Comparison of ENCODE assay signal across 13 cellular contexts in the genomic region with DNA sequence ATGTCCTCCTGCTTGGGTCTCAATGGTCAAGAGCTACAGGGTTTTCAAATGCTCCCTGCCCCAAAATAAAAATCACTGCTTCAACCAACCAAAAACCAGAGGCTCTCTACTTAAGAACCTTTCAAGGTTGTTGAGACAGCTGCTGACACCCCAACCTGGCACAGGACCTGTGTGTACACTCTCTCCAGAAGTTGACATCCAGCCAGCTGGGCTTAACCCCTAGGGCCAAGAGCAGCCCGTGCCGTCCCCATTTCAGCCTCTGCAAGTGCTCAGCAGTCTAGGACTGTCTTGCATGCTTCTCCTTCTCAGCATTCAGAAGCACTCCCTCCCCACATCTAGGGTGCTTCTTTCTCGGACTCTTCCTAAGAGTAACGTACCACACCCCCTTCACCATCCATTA.
"Had no signal": no experiment of that assay in that cellular context is flagged by ENCODE, and none has a peak within 500 bp of the region (broad histone marks: within the 10 kb centered on the region; RNA-seq: fewer than 3 reads in every experiment).

No MANE protein-coding gene starts in this region.

- DNase-seq: activated effector memory CD4-positive, alpha-beta T cell treated with anti-CD3 and anti-CD28 coated beads, Interleukin-2, amount 50 U/mL, for 16 hours; activated naive CD8-positive, alpha-beta T cell treated with anti-CD3 and anti-CD28 coated beads for 36 hours; activated T-cell treated with anti-CD3 and anti-CD28 coated beads, Interleukin-2, amount 50 U/mL, for 24 hours; aorta; dorsolateral prefrontal cortex; left colon; mesendoderm; nephron progenitor cell; tibial artery had no signal

- H3K4me1 Mint-ChIP-seq: nephron progenitor cell had no signal

- H3K4me3 Mint-ChIP-seq: activated naive CD8-positive, alpha-beta T cell treated with anti-CD3 and anti-CD28 coated beads for 36 hours; activated T-cell treated with anti-CD3 and anti-CD28 coated beads, Interleukin-2, amount 50 U/mL, for 24 hours; nephron progenitor cell had no signal

- H3K4me3 ChIP-seq: dorsolateral prefrontal cortex, esophagus muscularis mucosa, heart left ventricle, tibial artery had no signal

- H3K9me3 ChIP-seq: esophagus muscularis mucosa, heart left ventricle, tibial artery had no signal

- H3K27ac Mint-ChIP-seq: activated naive CD8-positive, alpha-beta T cell treated with anti-CD3 and anti-CD28 coated beads for 36 hours; activated T-cell treated with anti-CD3 and anti-CD28 coated beads, Interleukin-2, amount 50 U/mL, for 24 hours; nephron progenitor cell had no signal

- H3K27me3 Mint-ChIP-seq: activated naive CD8-positive, alpha-beta T cell treated with anti-CD3 and anti-CD28 coated beads for 36 hours; activated T-cell treated with anti-CD3 and anti-CD28 coated beads, Interleukin-2, amount 50 U/mL, for 24 hours had no signal

- ATAC-seq: heart left ventricle, left colon had no signal

- H3K27me3 ChIP-seq: dorsolateral prefrontal cortex, esophagus muscularis mucosa, heart left ventricle, tibial artery had no signal

- H3K27ac ChIP-seq: esophagus muscularis mucosa, heart left ventricle, tibial artery had no signal

- FAIRE-seq: bronchial epithelial cell, endometrium had no signal
